ENCODE assay signal across 22 cellular contexts in the genomic region with DNA sequence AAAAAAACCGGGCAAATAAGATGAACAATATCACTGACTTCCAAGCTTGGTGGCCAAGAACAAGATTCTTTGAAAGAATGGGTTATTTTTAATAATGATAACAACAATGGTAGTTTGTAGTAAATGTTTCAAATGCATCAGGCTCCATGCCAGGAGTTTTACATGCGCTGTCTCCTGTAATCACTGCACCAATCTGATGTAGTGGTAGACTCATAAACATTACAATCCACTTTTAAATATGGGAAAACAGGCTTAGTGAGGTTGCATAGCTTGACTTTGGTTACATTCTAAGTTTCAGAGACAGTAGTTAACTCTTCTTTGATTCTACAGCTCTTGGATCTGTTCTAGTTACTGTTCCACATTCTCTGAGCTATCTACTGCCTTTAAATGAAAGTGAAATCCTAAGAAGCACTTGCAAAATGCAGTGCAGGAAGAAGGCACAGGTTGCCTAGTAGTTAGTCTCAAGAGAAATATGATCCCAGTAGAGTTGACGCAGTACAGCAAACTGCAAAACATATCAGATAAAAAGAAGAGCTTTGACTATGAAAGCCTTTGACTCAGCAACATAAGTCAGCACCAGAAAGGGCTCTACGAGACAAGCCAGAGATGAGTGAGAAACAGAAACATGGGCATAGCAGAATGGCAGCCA.
DNase-seq lines count a peak whose midpoint lies in the region; ATAC-seq and TF ChIP-seq lines count a peak whose summit lies in the region.
"Had no signal": no experiment of that assay in that cellular context is flagged by ENCODE, and none has a peak within 500 bp of the region (broad histone marks: within the 10 kb centered on the region; RNA-seq: fewer than 3 reads in every experiment).

No MANE protein-coding gene starts in this region.

- peak; percentile 32; the same call in 1 of the 2 replicates for ATAC-seq in IMR-90 (ENCODE audit: low read depth)
- ATAC-seq: body of pancreas, heart left ventricle, left ventricle myocardium superior had no signal

- no peaks in the 10 kb centered on the region for H3K9me3 Mint-ChIP-seq in nephron
- H3K9me3 Mint-ChIP-seq: activated naive CD8-positive, alpha-beta T cell treated with anti-CD3 and anti-CD28 coated beads, Interleukin-2, amount 10 ng/mL, durations not matched to agents 7 days and 5 days; neural progenitor cell; stimulated activated naive CD8-positive, alpha-beta T cell treated with anti-CD3 and anti-CD28 coated beads, Interleukin-15, Interleukin-2, amounts not matched to agents 100 ng/mL and 50 ng/mL, for 24 hours had no signal

- peaks cover 5% of the 10 kb centered on the region for H3K27me3 Mint-ChIP-seq in nephron (ENCODE audit: low read depth)
- H3K27me3 Mint-ChIP-seq: progenitor cell of endocrine pancreas had no signal

- H3K27ac ChIP-seq in IMR-90 (ENCODE audit: insufficient read depth, low read length) (no peak overlapping the region), brain microvascular endothelial cell (no peak overlapping the region)
- H3K27ac ChIP-seq: body of pancreas, colonic mucosa, heart left ventricle, neural progenitor cell, tibial artery had no signal

- H3K79me1 ChIP-seq in IMR-90 (ENCODE audit: low read depth in 1 of 2, low read length in 2 of 2) = no peaks in the 10 kb centered on the region

- in situ Hi-C loops in IMR-90 (cut with MboI; ENCODE audit: low sequenced_read_pairs) = no loop called here
- in situ Hi-C loops in brain microvascular endothelial cell (cut with HindIII; ENCODE audit: low pct_ligation_motif_present, low sequenced_read_pairs) = no loop called here

- no peak overlapping the region for H4K91ac ChIP-seq in IMR-90 (ENCODE audit: insufficient read depth, low read depth, low read length)

- H3K4me1 ChIP-seq in IMR-90 (ENCODE audit: control insufficient read depth, insufficient read depth, low read length) = peaks cover 12% of the 10 kb centered on the region
- H3K4me1 ChIP-seq: body of pancreas, colonic mucosa, neural progenitor cell had no signal

- no peak overlapping the region for H3K14ac ChIP-seq in IMR-90 (replicated peaks; ENCODE audit: low read depth, low read length)

- no peaks in the 10 kb centered on the region for H4K20me1 ChIP-seq in IMR-90 (ENCODE audit: insufficient read depth, low read length)

- no peak overlapping the region for H3K4ac ChIP-seq in IMR-90 (ENCODE audit: low read depth, low read length)

- no peak for TF ChIP-seq POLR2A in IMR-90 (IDR thresholded peaks at IDR 0.05; ENCODE audit: low read depth, low read length)

- DNase-seq in GM12865 (ENCODE audit: low read depth) (peak; percentile 30), IMR-90 (peak; percentile 45), brain microvascular endothelial cell (peak; percentile 18), dermis blood vessel endothelial cell (no peak), NCI-H2196 (lab: John Stamatoyannopoulos, UW; ENCODE audit: unreplicated experiment) (no peak)
- DNase-seq in stimulated activated CD4-positive, alpha-beta T cell treated with anti-CD3 and anti-CD28 coated beads, Interleukin-1b, Interleukin-23, amount 100 ng/mL, for 48 hours = no peak
- DNase-seq: activated CD8-positive, alpha-beta memory T cell treated with anti-CD3 and anti-CD28 coated beads, Interleukin-2, amount 50 U/mL, for 4 hours; activated naive CD8-positive, alpha-beta T cell treated with anti-CD3 and anti-CD28 coated beads, Interleukin-2, amount 10 ng/mL, durations not matched to agents 7 days and 5 days; body of pancreas; colonic mucosa; heart left ventricle; left ventricle myocardium superior; NCI-H1105 treated with DMSO at 0.1 percent for 48 hours; NCI-H2081 treated with DMSO at 0.1 percent for 48 hours; NCI-H526 treated with DMSO at 0.1 percent for 48 hours; SHP77 treated with DMSO at 0.1 percent for 48 hours; stimulated activated CD4-positive, alpha-beta T cell treated with anti-CD3 and anti-CD28 coated beads, Interleukin-2, amount 100 ng/mL, for 48 hours; tibial artery had no signal

- no peak overlapping the region for H3K23ac ChIP-seq in IMR-90 (ENCODE audit: low read depth, low read length)

- intact Hi-C loops in IMR-90 (cut with micrococcal nuclease) = no loop called here

- H3K36me3 ChIP-seq in IMR-90 (ENCODE audit: control insufficient read depth, insufficient read depth, low read length) = no peaks in the 10 kb centered on the region
- no peaks in the 10 kb centered on the region for H3K36me3 ChIP-seq in brain microvascular endothelial cell (replicated peaks)
- H3K36me3 ChIP-seq: colonic mucosa, heart left ventricle, neural progenitor cell, tibial artery had no signal

- H2AFZ ChIP-seq in IMR-90 (replicated peaks; ENCODE audit: low read length, poor library complexity) = no peak overlapping the region
- H2AFZ ChIP-seq: neural progenitor cell had no signal

- H2BK120ac ChIP-seq in IMR-90 (ENCODE audit: low read depth, low read length) = peak overlapping the region; percentile 20; the same call in 1 of the 2 replicates

- H3K4me3 Mint-ChIP-seq in nephron = no peak overlapping the region
- H3K4me3 Mint-ChIP-seq: activated naive CD8-positive, alpha-beta T cell treated with anti-CD3 and anti-CD28 coated beads, Interleukin-2, amount 10 ng/mL, durations not matched to agents 7 days and 5 days; neural progenitor cell; stimulated activated naive CD8-positive, alpha-beta T cell treated with anti-CD3 and anti-CD28 coated beads, Interleukin-15, Interleukin-2, amounts not matched to agents 100 ng/mL and 50 ng/mL, for 24 hours had no signal

- H2BK20ac ChIP-seq in IMR-90 (ENCODE audit: low read depth, low read length) = 0 out of 2 replicates have a peak overlapping the region, but pooled peaks have one; percentile 14

- no peak overlapping the region for H2AK9ac ChIP-seq in IMR-90 (replicated peaks; ENCODE audit: low read depth, low read length, poor library complexity)

- no peak overlapping the region for H2BK5ac ChIP-seq in IMR-90 (ENCODE audit: low read depth, low read length, poor library complexity, severe bottlenecking)

- TF ChIP-seq CTCF in GM12865 (IDR thresholded peaks at IDR 0.05; ENCODE audit: insufficient read depth, low read depth, low read length, missing control alignments) (no peak), IMR-90 (conservative IDR thresholded peaks at IDR 0.05; ENCODE audit: low read depth, low read length) (no peak), brain microvascular endothelial cell (IDR thresholded peaks at IDR 0.05; ENCODE audit: low read depth, low read length, missing control alignments) (no peak), nephron (IDR thresholded peaks at IDR 0.05; ENCODE audit: unreplicated experiment in 3 of 3) (no peak)

- BruUV-seq in IMR-90 (replicated peaks; lab: Mats Ljungman, UMichigan) = no TSS peak

- H2BK15ac ChIP-seq in IMR-90 (ENCODE audit: low read depth, low read length) = no peak overlapping the region

- H3K27me3 ChIP-seq in IMR-90 (ENCODE audit: control insufficient read depth, insufficient read depth, low read length) (no peaks in the 10 kb centered on the region), brain microvascular endothelial cell (replicated peaks) (no peaks in the 10 kb centered on the region)
- H3K27me3 ChIP-seq: body of pancreas, colonic mucosa, heart left ventricle, neural progenitor cell, tibial artery had no signal

- peaks cover 52% of the 10 kb centered on the region for H3K4me1 Mint-ChIP-seq in nephron
- H3K4me1 Mint-ChIP-seq: activated naive CD8-positive, alpha-beta T cell treated with anti-CD3 and anti-CD28 coated beads, Interleukin-2, amount 10 ng/mL, durations not matched to agents 7 days and 5 days had no signal

- peak overlapping the region; percentile 9; the same call in 1 of the 2 replicates for H3K4me2 ChIP-seq in IMR-90 (ENCODE audit: low read depth, low read length)
- H3K4me2 ChIP-seq: neural progenitor cell had no signal

- no peaks in the 10 kb centered on the region for H3K36me3 Mint-ChIP-seq in nephron (ENCODE audit: low read depth)
- H3K36me3 Mint-ChIP-seq: activated naive CD8-positive, alpha-beta T cell treated with anti-CD3 and anti-CD28 coated beads, Interleukin-2, amount 10 ng/mL, durations not matched to agents 7 days and 5 days; neural progenitor cell had no signal

- POLR2A ChIA-PET in IMR-90 (lab: Charles Lee; ENCODE audit: unreplicated experiment) = no interaction called here

- H3K9me1 ChIP-seq in IMR-90 (ENCODE audit: insufficient read depth, low read length) = 0 out of 2 replicates have a peak, but pooled peaks cover 3% of the 10 kb centered on the region

- no peak overlapping the region for H2AK5ac ChIP-seq in IMR-90 (ENCODE audit: low read depth, low read length)

- H3K9ac ChIP-seq in IMR-90 (ENCODE audit: low read depth, low read length) = no peak overlapping the region
- H3K9ac ChIP-seq: neural progenitor cell had no signal

- H3K27ac Mint-ChIP-seq in nephron = peak overlapping the region; percentile 30 to 75 (median 30)
- H3K27ac Mint-ChIP-seq: activated naive CD8-positive, alpha-beta T cell treated with anti-CD3 and anti-CD28 coated beads, Interleukin-2, amount 10 ng/mL, durations not matched to agents 7 days and 5 days; neural progenitor cell; progenitor cell of endocrine pancreas; stimulated activated naive CD8-positive, alpha-beta T cell treated with anti-CD3 and anti-CD28 coated beads, Interleukin-15, Interleukin-2, amounts not matched to agents 100 ng/mL and 50 ng/mL, for 24 hours had no signal

- no CpG with 5 or more reads among the region's 4 CpGs for WGBS in IMR-90 (ENCODE audit: extremely low coverage in 2 of 2, insufficient read length in 1 of 2), 2 experiments

- peak overlapping the region; percentile 59; the same call in 1 of the 2 replicates for H3K18ac ChIP-seq in IMR-90 (ENCODE audit: low read depth, low read length)

- H3K56ac ChIP-seq in IMR-90 (ENCODE audit: extremely low read depth, insufficient read depth, low read length) = no peak overlapping the region

- no peak overlapping the region for H4K5ac ChIP-seq in IMR-90 (ENCODE audit: low read depth, low read length)

- TF ChIP-seq RAD21 in IMR-90 (IDR thresholded peaks at IDR 0.05; ENCODE audit: low read length) = no peak

- CTCF ChIA-PET in IMR-90 (lab: Yijun Ruan, JAX) = interaction anchor here (0.6 to 0.7 kb wide), 2 partner anchors 17 to 37 kb away, joined by 3 read pairs; no protein-coding TSS in a partner anchor

- dilution Hi-C loops in IMR-90 (cut with HindIII; ENCODE audit: low sequenced_read_pairs, unreplicated experiment) = no loop called here

- no peaks in the 10 kb centered on the region for H3K9me3 ChIP-seq in IMR-90 (ENCODE audit: control insufficient read depth, insufficient read depth, low read length)
- H3K9me3 ChIP-seq: body of pancreas, colonic mucosa, heart left ventricle, tibial artery had no signal

- H3K4me3 ChIP-seq in GM12865 (ENCODE audit: low read depth, low read length) (no peak overlapping the region), IMR-90 (ENCODE audit: insufficient read depth, low read depth, low read length) (no peak overlapping the region), brain microvascular endothelial cell (ENCODE audit: low read depth, low read length) (no peak overlapping the region)
- H3K4me3 ChIP-seq: body of pancreas, colonic mucosa, heart left ventricle, neural progenitor cell, tibial artery had no signal

- H4K8ac ChIP-seq in IMR-90 (ENCODE audit: low read depth in 2 of 2, low read length in 2 of 2) = no peak overlapping the region

TF ChIP-seq in IMR-90, 13 proteins besides CTCF, POLR2A, EP300 and RAD21 (continues in another document):
- TF ChIP-seq MAZ (IDR thresholded peaks at IDR 0.05; ENCODE audit: borderline replicate concordance, low read depth, low read length) = no peak
- TF ChIP-seq FOS (IDR thresholded peaks at IDR 0.05; ENCODE audit: low read depth, low read length) = no peak
- TF ChIP-seq SMC3 (IDR thresholded peaks at IDR 0.05; ENCODE audit: low read depth, low read length) = no peak

Comparison
In these comparisons a context has a peak if more than half of its experiments do, and no peak if none do; other contexts are left out.
1. DNase-seq: peak in GM12865 (single experiment), IMR-90 (single experiment) and brain microvascular endothelial cell (single experiment); none in dermis blood vessel endothelial cell (single experiment), stimulated activated CD4-positive, alpha-beta T cell treated with anti-CD3 and anti-CD28 coated beads, Interleukin-1b, Interleukin-23, amount 100 ng/mL, for 48 hours (single experiment) and NCI-H2196 (single experiment).